Comparison of ENCODE assay signal across 8 cellular contexts in genomic region chr17:64660195-64661040, GRCh38. TPM values are rescaled to one million over a fixed set of nuclear protein-coding genes. Genes with fewer than 3 reads are reported as not detected.
DNase-seq lines count a peak whose midpoint lies in the region; ATAC-seq and TF ChIP-seq lines count a peak whose summit lies in the region.
"Not testable (repeated sequence)": the region's sequence is repeated elsewhere in the genome, so short reads cannot be mapped to it uniquely, and the experiment has no call there.

No MANE protein-coding gene starts in this region.

- peak overlapping the region; percentile 75; the same call in 1 of the 2 replicates for H3K9ac ChIP-seq in Karpas-422 (ENCODE audit: low read length)
- peak overlapping the region; percentile 63 for H3K9ac ChIP-seq in endodermal cell (ENCODE audit: extremely low read depth, low read length, poor library complexity, severe bottlenecking)

- not testable (repeated sequence) for H3K9me3 Mint-ChIP-seq in activated naive CD4-positive, alpha-beta T cell treated with anti-CD3 and anti-CD28 coated beads, Interleukin-2, amount 50 U/mL, for 72 hours; endodermal cell

- H3K4me3 ChIP-seq in Karpas-422 (ENCODE audit: low read length), result peak overlapping the region; percentile 82
- peak overlapping the region; percentile 85 for H3K4me3 ChIP-seq in endodermal cell (ENCODE audit: low read length)
- H3K4me3 ChIP-seq in kidney epithelial cell (ENCODE audit: low read depth, low read length), result peak overlapping the region; percentile 85
- H3K4me3 ChIP-seq in osteoblast (ENCODE audit: insufficient read depth, low read length), result peak overlapping the region; percentile 93
- peak overlapping the region; percentile 83 to 92 (median 90) for H3K4me3 ChIP-seq in transverse colon

- intact Hi-C loops in transverse colon (cut with DNase I; ENCODE audit: low total_unique reads), result not testable (repeated sequence)

- H3K79me2 ChIP-seq in Karpas-422 (ENCODE audit: low read length) (peaks cover 14% of the 10 kb centered on the region), osteoblast (ENCODE audit: insufficient read depth, low read length) (peaks cover 77% of the 10 kb centered on the region)

- in situ Hi-C loops in Caki2 (cut with HindIII; ENCODE audit: low pct_unique_long_range_greater_than_20kb, low sequenced_read_pairs); transverse colon (cut with MboI; ENCODE audit: low pct_ligation_motif_present in 1 of 4, low pct_unique_long_range_greater_than_20kb in 1 of 4, low sequenced_read_pairs in 3 of 4): not testable (repeated sequence)

- not testable (repeated sequence) for H2AFZ ChIP-seq in Karpas-422 (ENCODE audit: low read length); osteoblast (ENCODE audit: low read length)

- DNase-seq in Caki2 (ENCODE audit: low read depth), result peak; percentile 86
- not testable (repeated sequence) for DNase-seq in Karpas-422; activated naive CD4-positive, alpha-beta T cell treated with anti-CD3 and anti-CD28 coated beads, Interleukin-2, amount 50 U/mL, for 72 hours (ENCODE audit: low spot score in 2 of 2); endodermal cell; kidney epithelial cell (ENCODE audit: low read depth); transverse colon
- DNase-seq in RWPE1 (ENCODE audit: low spot score), result peak; percentile 55
- DNase-seq in osteoblast (ENCODE audit: insufficient read length, low spot score, missing footprints), result peak; percentile 87

- POLR2A ChIA-PET in RWPE1 (lab: Yijun Ruan, JAX; ENCODE audit: low non-redundant PET), result not testable (repeated sequence)

- not testable (repeated sequence) for H3K9me2 ChIP-seq in Karpas-422 (replicated peaks; ENCODE audit: insufficient read depth, low read length)

- H3K27me3 Mint-ChIP-seq in endodermal cell (ENCODE audit: insufficient read depth), result not testable (repeated sequence)

- not testable (repeated sequence) for H3K36me3 ChIP-seq in Karpas-422 (ENCODE audit: insufficient read depth, low read length); endodermal cell (ENCODE audit: control insufficient read depth, insufficient read depth, low read length); kidney epithelial cell (ENCODE audit: control insufficient read depth, insufficient read depth, low read length); transverse colon
- peaks cover 17% of the 10 kb centered on the region for H3K36me3 ChIP-seq in osteoblast (ENCODE audit: insufficient read depth, low read length)

- not testable (repeated sequence) for TF ChIP-seq EP300 in transverse colon (IDR thresholded peaks at IDR 0.05; ENCODE audit: low read depth)

- CTCF ChIA-PET in RWPE1 (lab: Yijun Ruan, JAX), result not testable (repeated sequence)

- peaks cover 8 to 20% of the 10 kb centered on the region in 2 donors for H3K36me3 Mint-ChIP-seq in activated naive CD4-positive, alpha-beta T cell treated with anti-CD3 and anti-CD28 coated beads, Interleukin-2, amount 50 U/mL, for 72 hours
- not testable (repeated sequence) for H3K36me3 Mint-ChIP-seq in endodermal cell (ENCODE audit: low read depth)

- H4K20me1 ChIP-seq in Karpas-422 (ENCODE audit: insufficient read depth, low read depth, low read length) (peaks cover 15% of the 10 kb centered on the region; the same call in 1 of the 2 replicates), osteoblast (ENCODE audit: insufficient read depth, low read length) (peaks cover 27% of the 10 kb centered on the region)

- H3K9me3 ChIP-seq in Karpas-422 (ENCODE audit: low read length); osteoblast (ENCODE audit: low read depth, low read length); transverse colon: not testable (repeated sequence)
- peaks cover 10% of the 10 kb centered on the region for H3K9me3 ChIP-seq in endodermal cell (ENCODE audit: control insufficient read depth, low read length)

- H3K4me2 ChIP-seq in Karpas-422 (ENCODE audit: low read depth, low read length, poor library complexity, severe bottlenecking), result peak overlapping the region; percentile 76
- H3K4me2 ChIP-seq in osteoblast (ENCODE audit: insufficient read depth, low read length), result peak overlapping the region; percentile 83

- TF ChIP-seq CTCF in RWPE1 (conservative IDR thresholded peaks at IDR 0.05; ENCODE audit: low read depth); endodermal cell (conservative IDR thresholded peaks at IDR 0.05); kidney epithelial cell (IDR thresholded peaks at IDR 0.05; ENCODE audit: insufficient read depth, low read length, poor library complexity, severe bottlenecking); osteoblast (IDR thresholded peaks at IDR 0.05; ENCODE audit: extremely low read depth, low read depth, low read length); transverse colon (IDR thresholded peaks at IDR 0.05): not testable (repeated sequence)

- ATAC-seq in activated naive CD4-positive, alpha-beta T cell treated with anti-CD3 and anti-CD28 coated beads, Interleukin-2, amount 50 U/mL, for 72 hours, result not testable (repeated sequence)

- peaks cover 12% of the 10 kb centered on the region for H3K4me1 Mint-ChIP-seq in endodermal cell

- TF ChIP-seq POLR2A in transverse colon (IDR thresholded peaks at IDR 0.05), result not testable (repeated sequence)

- H3K4me1 ChIP-seq in Karpas-422 (ENCODE audit: low read length), result peaks cover 21% of the 10 kb centered on the region
- not testable (repeated sequence) for H3K4me1 ChIP-seq in endodermal cell (ENCODE audit: control insufficient read depth, insufficient read depth, low read length)
- H3K4me1 ChIP-seq in osteoblast (ENCODE audit: insufficient read depth, low read length), result peaks cover 44% of the 10 kb centered on the region
- peaks cover 4 to 44% (median 16%) of the 10 kb centered on the region in 4 donors for H3K4me1 ChIP-seq in transverse colon

- not testable (repeated sequence) for H3K27me3 ChIP-seq in Karpas-422 (ENCODE audit: low read length); endodermal cell (ENCODE audit: control insufficient read depth, insufficient read depth, low read length, poor library complexity, severe bottlenecking); kidney epithelial cell (ENCODE audit: control insufficient read depth, insufficient read depth, low read length); osteoblast (ENCODE audit: insufficient read depth, low read length); transverse colon

- 20 to 30% methylated on average over 6 to 12 of the region's 13 CpGs for WGBS in endodermal cell (ENCODE audit: insufficient coverage in 1 of 2, insufficient read length in 1 of 2), 2 experiments
- 20 to 22% methylated on average over 9 to 13 of the region's 13 CpGs for WGBS in transverse colon (ENCODE audit: low coverage in 1 of 2), 2 donors

- not testable (repeated sequence) for H3K27ac ChIP-seq in Karpas-422 (ENCODE audit: low read length); endodermal cell (ENCODE audit: low read depth, low read length)
- H3K27ac ChIP-seq in RWPE1 (peak overlapping the region; percentile 93), osteoblast (ENCODE audit: low read depth, low read length) (peak overlapping the region; percentile 81), transverse colon (peak overlapping the region; percentile 91 to 96 (median 96))

- peak overlapping the region; percentile 92 to 97 for H3K27ac Mint-ChIP-seq in activated naive CD4-positive, alpha-beta T cell treated with anti-CD3 and anti-CD28 coated beads, Interleukin-2, amount 50 U/mL, for 72 hours
- peak overlapping the region; percentile 96 for H3K27ac Mint-ChIP-seq in endodermal cell

- peak overlapping the region; percentile 98 for H3K4me3 Mint-ChIP-seq in endodermal cell

RNA-seq across cellular contexts. Expression of gene SMURF2, which starts 1.7 kb away (rescaled TPM):
- total RNA-seq in Caki2 (2014; rRNA removed; shearing (Covaris generic); ENCODE audit: low replicate concordance), result 24.6 and 38.6 TPM in 2 replicates
- total RNA-seq in Karpas-422 (2014; rRNA removed; shearing (Covaris generic); ENCODE audit: low replicate concordance), result 6.1 and 8.0 TPM in 2 replicates
- total RNA-seq in activated naive CD4-positive, alpha-beta T cell treated with anti-CD3 and anti-CD28 coated beads, Interleukin-2, amount 50 U/mL, for 72 hours, result 10 to 100 TPM; 14.9 to 16.0 TPM
- 10 to 100 TPM; 33.6 to 34.1 TPM for total RNA-seq in endodermal cell
- 25.2 TPM for polyA plus RNA-seq in endodermal cell (2013, experiment 1 of 2)
- polyA plus RNA-seq in endodermal cell (2013, experiment 2 of 2), result 27.9 TPM
- total RNA-seq in kidney epithelial cell, result 42.8 and 45.6 TPM in 2 replicates
- total RNA-seq in osteoblast, result 90.5 and 115 TPM in 2 replicates
- 10 to 100 TPM in 3 of 4 donors, 1 to 10 TPM in 1; 5.0 to 27.0 (median 14.0) TPM for total RNA-seq in transverse colon
